ENCODE assay signal across 2 cellular contexts in the genomic region with DNA sequence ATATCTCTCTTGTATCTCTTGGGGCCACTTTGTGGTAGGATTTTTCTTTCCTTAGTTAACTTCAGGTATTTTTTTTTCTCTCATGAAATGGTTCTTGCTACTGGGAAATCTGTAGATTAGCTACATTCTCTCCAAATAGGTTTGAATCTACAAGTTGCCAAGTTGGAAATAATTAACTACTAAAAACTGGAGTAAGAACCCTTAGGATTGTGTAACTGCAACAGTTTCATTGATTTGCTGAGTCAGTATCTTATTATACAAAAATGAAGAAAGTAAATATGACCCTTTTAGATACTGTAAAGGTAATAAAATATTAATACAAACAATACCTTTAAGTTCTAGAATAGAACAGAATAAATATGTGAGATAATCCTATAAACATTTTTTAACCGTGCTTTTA.
TF ChIP-seq lines count a peak whose summit lies in the region.

No MANE protein-coding gene starts in this region.

TF ChIP-seq in IMR-90, 13 proteins besides CTCF, POLR2A, EP300 and RAD21 (continued from another document):
- TF ChIP-seq MXI1 (IDR thresholded peaks at IDR 0.05; ENCODE audit: borderline replicate concordance, low read depth, low read length), result no peak
- TF ChIP-seq RFX5 (IDR thresholded peaks at IDR 0.05; ENCODE audit: low read depth, low read length), result no peak
- TF ChIP-seq CEBPB (IDR thresholded peaks at IDR 0.05; ENCODE audit: low read depth, low read length), result no peak
- TF ChIP-seq, protein P1, sequence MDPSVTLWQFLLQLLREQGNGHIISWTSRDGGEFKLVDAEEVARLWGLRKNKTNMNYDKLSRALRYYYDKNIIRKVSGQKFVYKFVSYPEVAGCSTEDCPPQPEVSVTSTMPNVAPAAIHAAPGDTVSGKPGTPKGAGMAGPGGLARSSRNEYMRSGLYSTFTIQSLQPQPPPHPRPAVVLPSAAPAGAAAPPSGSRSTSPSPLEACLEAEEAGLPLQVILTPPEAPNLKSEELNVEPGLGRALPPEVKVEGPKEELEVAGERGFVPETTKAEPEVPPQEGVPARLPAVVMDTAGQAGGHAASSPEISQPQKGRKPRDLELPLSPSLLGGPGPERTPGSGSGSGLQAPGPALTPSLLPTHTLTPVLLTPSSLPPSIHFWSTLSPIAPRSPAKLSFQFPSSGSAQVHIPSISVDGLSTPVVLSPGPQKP (IDR thresholded peaks at IDR 0.05; ENCODE audit: borderline replicate concordance, low read depth, low read length), result no peak
- TF ChIP-seq, protein P2, sequence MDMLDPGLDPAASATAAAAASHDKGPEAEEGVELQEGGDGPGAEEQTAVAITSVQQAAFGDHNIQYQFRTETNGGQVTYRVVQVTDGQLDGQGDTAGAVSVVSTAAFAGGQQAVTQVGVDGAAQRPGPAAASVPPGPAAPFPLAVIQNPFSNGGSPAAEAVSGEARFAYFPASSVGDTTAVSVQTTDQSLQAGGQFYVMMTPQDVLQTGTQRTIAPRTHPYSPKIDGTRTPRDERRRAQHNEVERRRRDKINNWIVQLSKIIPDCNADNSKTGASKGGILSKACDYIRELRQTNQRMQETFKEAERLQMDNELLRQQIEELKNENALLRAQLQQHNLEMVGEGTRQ (IDR thresholded peaks at IDR 0.05; ENCODE audit: low read depth, low read length), result no peak
- peak; percentile 73 for TF ChIP-seq MAFK (IDR thresholded peaks at IDR 0.05; ENCODE audit: low read depth, low read length)

TF ChIP-seq in HepG2, 621 proteins besides CTCF, POLR2A, EP300 and RAD21 (continued from another document):
- TF ChIP-seq MAFK (conservative IDR thresholded peaks at IDR 0.05 in 1 of 2, IDR thresholded peaks at IDR 0.05 in 1 of 2; ENCODE audit: low read length in 2 of 2) (peak; percentile 56 to 87; a peak in 3 of 4 replicates), KAT8 (CRISPR knock-in tag; IDR thresholded peaks at IDR 0.05) (no peak)
